ENCODE assay signal across 6 cellular contexts in the genomic region with DNA sequence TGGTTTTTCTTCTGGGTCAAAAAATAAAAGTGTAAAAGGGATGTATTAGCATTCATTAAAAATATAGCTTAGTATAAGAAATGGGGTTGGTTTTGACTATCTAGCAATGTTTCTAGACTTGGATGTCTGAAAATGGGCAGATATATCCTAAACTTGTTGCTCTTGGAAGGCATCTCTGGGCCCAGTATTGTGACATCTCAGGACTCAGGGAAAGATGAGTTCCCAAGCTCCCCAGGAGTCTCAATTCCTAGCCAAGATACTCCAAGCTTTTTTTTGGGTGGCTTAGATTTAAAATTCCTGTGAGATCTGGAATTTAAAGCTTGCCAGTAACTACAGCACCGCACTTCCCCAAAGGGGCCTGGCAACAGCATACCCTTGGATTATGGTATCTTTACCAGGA.
"Had no signal": no experiment of that assay in that cellular context is flagged by ENCODE, and none has a peak within 500 bp of the region (broad histone marks: within the 10 kb centered on the region; RNA-seq: fewer than 3 reads in every experiment).

No MANE protein-coding gene starts in this region.

- DNase-seq: H9, HCEC 1CT had no signal

- ATAC-seq: GM23338, HepG2 had no signal

- H2AFZ ChIP-seq: GM23338 had no signal

- H3K4me3 ChIP-seq: GM23338 had no signal

- H3K27ac ChIP-seq: HL-60 had no signal

- H3K27ac Mint-ChIP-seq: GM23338, H9, IgD-negative memory B cell had no signal

- H3K9me3 Mint-ChIP-seq: GM23338, H9, IgD-negative memory B cell had no signal

- H3K4me3 Mint-ChIP-seq: GM23338, H9, IgD-negative memory B cell had no signal

- H3K4me2 ChIP-seq: GM23338 had no signal

- H3K4me1 Mint-ChIP-seq: IgD-negative memory B cell had no signal
